Comparison of ENCODE assay signal across 9 cellular contexts in the genomic region with DNA sequence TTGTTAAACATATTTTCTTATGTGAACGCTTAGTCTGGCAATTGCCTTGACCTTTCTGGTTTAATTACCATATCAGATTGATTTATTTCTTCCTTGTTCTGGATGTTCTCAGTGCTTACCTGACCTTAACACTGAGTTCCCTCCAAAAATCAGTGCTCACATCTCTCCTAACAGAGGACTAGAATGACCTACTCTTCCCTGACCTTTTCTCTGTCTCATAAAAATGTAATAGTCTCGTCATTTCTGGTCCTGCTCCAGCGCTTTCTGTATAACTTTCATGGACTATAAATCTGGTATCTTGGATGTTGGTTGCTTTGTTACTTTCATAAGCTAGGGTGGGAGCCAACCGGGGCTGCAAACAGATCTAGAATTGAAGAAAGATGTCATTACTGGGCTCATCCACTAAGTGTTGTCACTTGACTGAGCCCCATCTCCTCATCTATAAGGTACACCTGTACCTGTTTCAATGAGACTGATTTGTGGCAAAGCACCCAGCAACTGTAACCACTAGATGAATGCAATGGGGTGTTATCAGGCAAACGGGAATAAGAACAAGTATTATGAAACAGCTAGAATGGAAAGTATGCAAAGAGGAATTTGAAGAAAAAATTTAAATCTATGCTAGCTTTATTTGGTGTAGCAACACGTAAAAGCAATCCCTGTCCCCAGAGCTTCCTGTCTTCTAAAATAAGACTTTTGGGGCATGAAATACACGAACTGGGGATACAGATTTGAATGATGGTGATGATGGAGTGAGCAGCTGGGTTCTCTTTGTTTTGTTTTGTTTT. TPM values are rescaled to one million over a fixed set of nuclear protein-coding genes. Genes with fewer than 3 reads are reported as not detected.
DNase-seq lines count a peak whose midpoint lies in the region; ATAC-seq, FAIRE-seq and TF ChIP-seq lines count a peak whose summit lies in the region.
"Had no signal": no experiment of that assay in that cellular context is flagged by ENCODE, and none has a peak within 500 bp of the region (broad histone marks: within the 10 kb centered on the region; RNA-seq: fewer than 3 reads in every experiment).

No MANE protein-coding gene starts in this region.

- intact Hi-C loops in GM12878 (cut with micrococcal nuclease; ENCODE audit: unreplicated experiment) = no loop called here

- H3K36me3 ChIP-seq in GM12878 (ENCODE audit: control insufficient read depth in 2 of 2, insufficient read depth in 2 of 2, low read length in 1 of 2) = peaks cover 0 to 9% of the 10 kb centered on the region in 2 experiments; a peak in 1 of 4 replicates

- peak overlapping the region; percentile 63 for H3K27ac Mint-ChIP-seq in HFFc6
- peak overlapping the region in 1 of 10 donors; percentile 52 for H3K27ac Mint-ChIP-seq in naive thymus-derived CD8-positive, alpha-beta T cell

- POLR2A ChIA-PET in GM12878 (lab: Charles Lee) = interaction anchor here (0.6 to 6.9 kb wide), 6 partner anchors 12 to 815 kb away, joined by 3 to 167 read pairs (median 13); a partner anchor contains a TSS
- POLR2A ChIA-PET in naive thymus-derived CD8-positive, alpha-beta T cell (lab: Charles Lee) = no interaction called here

- H3K27ac ChIP-seq in GM12878 (ENCODE audit: control insufficient read depth, insufficient read depth) = peak overlapping the region; percentile 95

- 8% methylated on average over 7 of the region's 7 CpGs for WGBS in GM12878 (ENCODE audit: insufficient coverage, insufficient replicate concordance, low lambda C conversion rate, missing lambda C conversion rate)

- H4K20me1 ChIP-seq in GM12878 (ENCODE audit: control insufficient read depth, insufficient read depth) = no peaks in the 10 kb centered on the region

- H3K36me3 Mint-ChIP-seq in HFFc6 (ENCODE audit: low read depth) = no peaks in the 10 kb centered on the region
- peaks cover 0 to 3% (median 0%) of the 10 kb centered on the region in 3 donors for H3K36me3 Mint-ChIP-seq in naive thymus-derived CD8-positive, alpha-beta T cell

- RAD21 ChIA-PET in GM12878 (lab: Charles Lee; ENCODE audit: unreplicated experiment) = interaction anchor here (0.7 to 6.9 kb wide), 4 partner anchors 14 to 252 kb away, joined by 3 to 51 read pairs (median 26); a partner anchor contains a TSS

- H3K4me2 ChIP-seq in GM12878 (ENCODE audit: control insufficient read depth, insufficient read depth) = peak overlapping the region; percentile 82

- DNase-seq in AG08395 (ENCODE audit: low spot score) = peak; percentile 52
- peak; percentile 31 for DNase-seq in HFFc6
- DNase-seq in GM12878 (ENCODE audit: low read depth, low spot score) = no peak
- DNase-seq in naive thymus-derived CD8-positive, alpha-beta T cell = no peak
- DNase-seq in GM19240 (ENCODE audit: insufficient read length, low spot score) = no peak
- no peak for DNase-seq in cortex of kidney (lab: John Stamatoyannopoulos, UW)
- DNase-seq: Right ventricle myocardium superior had no signal

- FAIRE-seq in GM12878 (lab: Jason Lieb, UNC) = peak; percentile 64

- no peaks in the 10 kb centered on the region for H3K27me3 ChIP-seq in GM12878 (replicated peaks in 1 of 2; ENCODE audit: control insufficient read depth in 2 of 2, insufficient read depth in 2 of 2, low read length in 1 of 2)

- TF ChIP-seq POLR2A in GM12878 (IDR thresholded peaks at IDR 0.05; ENCODE audit: low read depth, low read length) = no peak

- H3K4me3 ChIP-seq in GM12878 = peak overlapping the region; percentile 100

- peaks cover 2% of the 10 kb centered on the region for H3K27me3 Mint-ChIP-seq in HFFc6 (ENCODE audit: insufficient read depth)
- H3K27me3 Mint-ChIP-seq in naive thymus-derived CD8-positive, alpha-beta T cell = peaks cover 11 to 59% (median 19%) of the 10 kb centered on the region in 5 donors

- H3K4me1 ChIP-seq in GM12878 (ENCODE audit: control insufficient read depth, insufficient read depth, low read length) = peaks cover 39% of the 10 kb centered on the region

- TSS peak; percentile 56 for BruUV-seq in GM12878 (replicated peaks; lab: Mats Ljungman, UMichigan)

- no peak for TF ChIP-seq EP300 in GM12878 (IDR thresholded peaks at IDR 0.05; ENCODE audit: borderline replicate concordance in 1 of 2, control insufficient read depth in 1 of 2, low read depth in 2 of 2, low read length in 2 of 2)

- CTCF ChIA-PET in GM12878 (lab: Yijun Ruan, JAX) = interaction anchor here (0.7 to 9.7 kb wide), 8 partner anchors 11 to 251 kb away, joined by 3 to 75 read pairs (median 4); a partner anchor contains a TSS

- in situ Hi-C loops in GM12878 (cut with MboI) = no loop called here

- H3K4me1 Mint-ChIP-seq in HFFc6 (ENCODE audit: low read depth) = peaks cover 51% of the 10 kb centered on the region
- H3K4me1 Mint-ChIP-seq in naive thymus-derived CD8-positive, alpha-beta T cell = peaks cover 23 to 77% (median 43%) of the 10 kb centered on the region in 4 donors

- SMC1A ChIA-PET in GM12878 (lab: Charles Lee; ENCODE audit: uncharacterized antibody, unreplicated experiment) = interaction anchor here (0.7 to 6.2 kb wide), 6 partner anchors 10 to 138 kb away, joined by 3 to 67 read pairs (median 8); a partner anchor contains a TSS

- ATAC-seq in GM12878 = no peak
- no peak for ATAC-seq in naive thymus-derived CD8-positive, alpha-beta T cell
- ATAC-seq in GM19455 (IDR thresholded peaks at IDR 0.05; ENCODE audit: unreplicated experiment) = no peak
- no peak for ATAC-seq in activated CD4-positive, CD25-positive, alpha-beta regulatory T cell treated with anti-CD3 and anti-CD28 coated beads, Interleukin-2, amount 50 U/mL, for 24 hours

- peaks cover 82% of the 10 kb centered on the region for H3K79me2 ChIP-seq in GM12878 (ENCODE audit: control insufficient read depth, insufficient read depth, low read length)

- H3K4me3 Mint-ChIP-seq in HFFc6 = peak overlapping the region; percentile 39
- peak overlapping the region in 8 of 10 donors; percentile 4 to 59 (median 18) for H3K4me3 Mint-ChIP-seq in naive thymus-derived CD8-positive, alpha-beta T cell

- no peak for TF ChIP-seq RAD21 in GM12878 (IDR thresholded peaks at IDR 0.05; ENCODE audit: insufficient read depth, low read depth, low read length)

- TF ChIP-seq CTCF in HFFc6 (IDR thresholded peaks at IDR 0.05) = no peak
- no peak for TF ChIP-seq CTCF in GM12878 (IDR thresholded peaks at IDR 0.05 in 2 of 3, conservative IDR thresholded peaks at IDR 0.05 in 1 of 3; ENCODE audit: control insufficient read depth in 2 of 3, extremely low read depth in 1 of 3, insufficient read depth in 1 of 3, low read depth in 3 of 3, low read length in 3 of 3)

- H3K9ac ChIP-seq in GM12878 (ENCODE audit: control insufficient read depth, insufficient read depth, low read length) = peak overlapping the region; percentile 95

- H3K9me3 ChIP-seq in GM12878 (replicated peaks; ENCODE audit: control insufficient read depth, insufficient read depth, low read length) = no peaks in the 10 kb centered on the region

- no peak overlapping the region for H2AFZ ChIP-seq in GM12878 (ENCODE audit: control insufficient read depth, low read depth, low read length)

- H3K9me3 Mint-ChIP-seq in HFFc6 = no peaks in the 10 kb centered on the region
- peaks cover 0 to 2% (median 0%) of the 10 kb centered on the region in 9 donors for H3K9me3 Mint-ChIP-seq in naive thymus-derived CD8-positive, alpha-beta T cell

RNA-seq across cellular contexts. Expression of a gene that starts 2.4 kb away (rescaled TPM):
- total RNA-seq in HFFc6 (2021; fragmentation: NEBNext Ultra II Directional; extraction: Animal tissue kit (Norgen Biotek cat#: 25700)) = 100 to 1,000 TPM in 1 of 6 experiments, 10 to 100 TPM in 5; 56.0 to 105 (median 81.1) TPM
- total RNA-seq in GM12878 (2013; cell fraction: nucleolus; rRNA removed) = 213 and 225 TPM in 2 replicates
- total RNA-seq in GM12878 (2014; rRNA removed) = 156 and 158 TPM in 2 replicates
- total RNA-seq in GM12878 (2014; rRNA removed; fragmentation: Illumina TruSeq; extraction: Trizol) = 142 and 152 TPM in 2 replicates
- total RNA-seq in GM12878 (2021) = 294 and 315 TPM in 2 replicates
- 88.1 TPM for polyA plus RNA-seq in GM12878 (2011; ENCODE audit: low read depth)
- polyA plus RNA-seq in GM12878 (2011; rRNA removed) = 165 and 313 TPM in 2 replicates
- 385 and 386 TPM in 2 replicates for polyA plus RNA-seq in GM12878 (2011; cell fraction: cytosol; rRNA removed)
- polyA plus RNA-seq in GM12878 (2011; cell fraction: nucleus; rRNA removed) = 355 and 386 TPM in 2 replicates
- 145 and 173 TPM in 2 replicates for polyA plus RNA-seq in GM12878 (2012)
- 312 and 333 TPM in 2 replicates for polyA plus RNA-seq in GM12878 (2014; fragmentation: Illumina TruSeq; extraction: Trizol)
- 1 to 10 TPM; 3.3 to 6.4 TPM for polyA plus RNA-seq in GM12878 (2014; fragmentation: Nextera tagmentation; extraction: Ambion mirVana)
- 188 and 204 TPM in 2 replicates for polyA plus RNA-seq in GM12878 (2014; rRNA removed)
- 10 to 100 TPM; 92.1 to 92.7 TPM for polyA plus RNA-seq in GM12878 (2016; fragmentation: Nextera tagmentation; extraction: Ambion mirVana)
- polyA minus RNA-seq in GM12878 (2011; rRNA and poly(A)+ RNA removed) = 615 and 704 TPM in 2 replicates
- polyA minus RNA-seq in GM12878 (2011; cell fraction: cytosol; rRNA and poly(A)+ RNA removed) = 158 and 174 TPM in 2 replicates
- 88.4 and 155 TPM in 2 replicates for polyA minus RNA-seq in GM12878 (2011; cell fraction: nucleus; rRNA and poly(A)+ RNA removed)
- not detected for total RNA-seq in naive thymus-derived CD8-positive, alpha-beta T cell
- polyA plus RNA-seq in naive thymus-derived CD8-positive, alpha-beta T cell = 1 to 10 TPM in 2 of 3 donors, under 1 TPM in 1; 0.06 to 9.6 (median 4.2) TPM

RNA-seq across cellular contexts. Expression of a gene that starts 13.7 kb away (rescaled TPM):
- 10 to 100 TPM; 25.9 to 39.1 (median 36.4) TPM for total RNA-seq in HFFc6 (2021; fragmentation: NEBNext Ultra II Directional; extraction: Animal tissue kit (Norgen Biotek cat#: 25700))
- 70.4 and 77.9 TPM in 2 replicates for total RNA-seq in GM12878 (2013; cell fraction: nucleolus; rRNA removed)
- total RNA-seq in GM12878 (2014; rRNA removed) (38.9 and 44.1 TPM in 2 replicates), GM12878 (2014; rRNA removed; fragmentation: Illumina TruSeq; extraction: Trizol) (37.5 and 42.3 TPM in 2 replicates), GM12878 (2021) (45.5 and 49.2 TPM in 2 replicates)
- polyA plus RNA-seq in GM12878 (2011; ENCODE audit: low read depth) = 9.2 TPM
- polyA plus RNA-seq in GM12878 (2011; rRNA removed) (69.1 and 73.9 TPM in 2 replicates), GM12878 (2014; fragmentation: Illumina TruSeq; extraction: Trizol) (39.1 and 47.2 TPM in 2 replicates), GM12878 (2014; fragmentation: Nextera tagmentation; extraction: Ambion mirVana) (10 to 100 TPM in 1 of 2 experiments, 1 to 10 TPM in 1; 8.8 to 14.6 TPM), GM12878 (2014; rRNA removed) (32.7 and 34.6 TPM in 2 replicates), GM12878 (2016; fragmentation: Nextera tagmentation; extraction: Ambion mirVana) (10 to 100 TPM; 47.7 to 49.5 TPM)
- polyA plus RNA-seq in GM12878 (2011; cell fraction: cytosol; rRNA removed) = 58.3 and 63.7 TPM in 2 replicates
- polyA plus RNA-seq in GM12878 (2011; cell fraction: nucleus; rRNA removed) = 41.9 and 45.9 TPM in 2 replicates
- polyA plus RNA-seq in GM12878 (2012) = 13.8 and 20.9 TPM in 2 replicates
- 79.7 and 106 TPM in 2 replicates for polyA minus RNA-seq in GM12878 (2011; rRNA and poly(A)+ RNA removed)
- polyA minus RNA-seq in GM12878 (2011; cell fraction: cytosol; rRNA and poly(A)+ RNA removed) = 32.2 and 57.0 TPM in 2 replicates
- polyA minus RNA-seq in GM12878 (2011; cell fraction: nucleus; rRNA and poly(A)+ RNA removed) = 33.6 and 63.5 TPM in 2 replicates
- total RNA-seq in naive thymus-derived CD8-positive, alpha-beta T cell = under 1 TPM; 0.55 to 0.60 TPM
- 1 to 10 TPM in 2 of 3 donors, not detected in 1; 1.7 to 4.7 TPM for polyA plus RNA-seq in naive thymus-derived CD8-positive, alpha-beta T cell

RNA-seq across cellular contexts. Expression of a gene that starts 37.8 kb away (rescaled TPM):
- total RNA-seq in HFFc6 (2021; fragmentation: NEBNext Ultra II Directional; extraction: Animal tissue kit (Norgen Biotek cat#: 25700)) = 10 to 100 TPM; 25.6 to 45.6 (median 37.4) TPM
- total RNA-seq in GM12878 (2013; cell fraction: nucleolus; rRNA removed) = 16.7 and 19.0 TPM in 2 replicates
- 136 TPM in 2 replicates for total RNA-seq in GM12878 (2014; rRNA removed)
- total RNA-seq in GM12878 (2014; rRNA removed; fragmentation: Illumina TruSeq; extraction: Trizol) = 117 and 135 TPM in 2 replicates
- 127 and 129 TPM in 2 replicates for total RNA-seq in GM12878 (2021)
- polyA plus RNA-seq in GM12878 (2011; ENCODE audit: low read depth) = 42.9 TPM
- 94.3 and 94.4 TPM in 2 replicates for polyA plus RNA-seq in GM12878 (2011; rRNA removed)
- polyA plus RNA-seq in GM12878 (2011; cell fraction: cytosol; rRNA removed) = 79.0 and 88.7 TPM in 2 replicates
- polyA plus RNA-seq in GM12878 (2011; cell fraction: nucleus; rRNA removed) = 24.1 and 39.1 TPM in 2 replicates
- polyA plus RNA-seq in GM12878 (2012) = 51.3 and 51.6 TPM in 2 replicates
- polyA plus RNA-seq in GM12878 (2014; fragmentation: Illumina TruSeq; extraction: Trizol) = 92.7 and 120 TPM in 2 replicates
- 10 to 100 TPM; 54.8 to 99.9 TPM for polyA plus RNA-seq in GM12878 (2014; fragmentation: Nextera tagmentation; extraction: Ambion mirVana)
- polyA plus RNA-seq in GM12878 (2014; rRNA removed) = 110 and 130 TPM in 2 replicates
- polyA plus RNA-seq in GM12878 (2016; fragmentation: Nextera tagmentation; extraction: Ambion mirVana) = 100 to 1,000 TPM; 281 to 282 TPM
- 78.7 and 79.0 TPM in 2 replicates for polyA minus RNA-seq in GM12878 (2011; rRNA and poly(A)+ RNA removed)
- polyA minus RNA-seq in GM12878 (2011; cell fraction: cytosol; rRNA and poly(A)+ RNA removed) = 31.3 and 34.8 TPM in 2 replicates
- 19.6 and 36.2 TPM in 2 replicates for polyA minus RNA-seq in GM12878 (2011; cell fraction: nucleus; rRNA and poly(A)+ RNA removed)
- total RNA-seq in naive thymus-derived CD8-positive, alpha-beta T cell = 1 to 10 TPM; 8.3 to 8.6 TPM
- 10 to 100 TPM in 2 of 3 donors, 1 to 10 TPM in 1; 10.0 to 13.1 (median 10.2) TPM for polyA plus RNA-seq in naive thymus-derived CD8-positive, alpha-beta T cell

RNA-seq across cellular contexts. Expression of a gene that starts 38.1 kb away (rescaled TPM):
- total RNA-seq in HFFc6 (2021; fragmentation: NEBNext Ultra II Directional; extraction: Animal tissue kit (Norgen Biotek cat#: 25700)) = 100 to 1,000 TPM; 134 to 173 (median 145) TPM
- total RNA-seq in GM12878 (2013; cell fraction: nucleolus; rRNA removed) = 43.6 and 56.9 TPM in 2 replicates
- total RNA-seq in GM12878 (2014; rRNA removed) (233 and 251 TPM in 2 replicates), GM12878 (2014; rRNA removed; fragmentation: Illumina TruSeq; extraction: Trizol) (202 and 218 TPM in 2 replicates), GM12878 (2021) (157 and 160 TPM in 2 replicates)
- 130 TPM for polyA plus RNA-seq in GM12878 (2011; ENCODE audit: low read depth)
- polyA plus RNA-seq in GM12878 (2011; rRNA removed) (373 and 532 TPM in 2 replicates), GM12878 (2014; fragmentation: Illumina TruSeq; extraction: Trizol) (167 and 194 TPM in 2 replicates), GM12878 (2014; fragmentation: Nextera tagmentation; extraction: Ambion mirVana) (100 to 1,000 TPM; 800 to 840 TPM), GM12878 (2014; rRNA removed) (252 and 261 TPM in 2 replicates), GM12878 (2016; fragmentation: Nextera tagmentation; extraction: Ambion mirVana) (100 to 1,000 TPM; 390 to 393 TPM)
- polyA plus RNA-seq in GM12878 (2011; cell fraction: cytosol; rRNA removed) = 536 and 608 TPM in 2 replicates
- polyA plus RNA-seq in GM12878 (2011; cell fraction: nucleus; rRNA removed) = 121 and 202 TPM in 2 replicates
- 400 and 645 TPM in 2 replicates for polyA plus RNA-seq in GM12878 (2012)
- 208 and 236 TPM in 2 replicates for polyA minus RNA-seq in GM12878 (2011; rRNA and poly(A)+ RNA removed)
- polyA minus RNA-seq in GM12878 (2011; cell fraction: cytosol; rRNA and poly(A)+ RNA removed) = 78.8 and 105 TPM in 2 replicates
- polyA minus RNA-seq in GM12878 (2011; cell fraction: nucleus; rRNA and poly(A)+ RNA removed) = 58.0 and 65.3 TPM in 2 replicates
- 10 to 100 TPM; 84.4 to 87.7 TPM for total RNA-seq in naive thymus-derived CD8-positive, alpha-beta T cell
- 100 to 1,000 TPM; 205 to 256 (median 225) TPM for polyA plus RNA-seq in naive thymus-derived CD8-positive, alpha-beta T cell

Comparison
In these comparisons a context has a peak if more than half of its experiments do, and no peak if none do; other contexts are left out.
1. DNase-seq: peak in AG08395 (single experiment) and HFFc6 (single experiment); none in GM12878 (single experiment), naive thymus-derived CD8-positive, alpha-beta T cell (0 of 10), GM19240 (single experiment) and cortex of kidney (single experiment).
2. RNA of a gene that starts 2.4 kb away (total RNA-seq): 142 to 315 TPM in GM12878 and 56.0 to 105 TPM in HFFc6; not detected in naive thymus-derived CD8-positive, alpha-beta T cell; every median in the first group is over 10 times any median in the second.
3. RNA of a gene that starts 13.7 kb away (total RNA-seq): 37.5 to 77.9 TPM in GM12878 and 25.9 to 39.1 TPM in HFFc6; 0.55 to 0.60 TPM in naive thymus-derived CD8-positive, alpha-beta T cell; every median in the first group is over 10 times any median in the second.